ENCODE assay signal across 1 cellular context in genomic region chr6:42726026-42726425, GRCh38.
TF ChIP-seq lines count a peak whose summit lies in the region.

No MANE protein-coding gene starts in this region.

TF ChIP-seq in H1, 55 proteins besides CTCF, POLR2A, EP300 and RAD21:
- no peak for TF ChIP-seq CREB1 (IDR thresholded peaks at IDR 0.05)
- no peak for TF ChIP-seq RXRA (IDR thresholded peaks at IDR 0.05; ENCODE audit: insufficient read depth, low read depth, low read length)
- no peak for TF ChIP-seq EZH2 (IDR thresholded peaks at IDR 0.05; ENCODE audit: low read depth, low read length, severe bottlenecking)
